ENCODE assay signal across 8 cellular contexts in genomic region chr1:223700942-223701637, GRCh38. TPM values are rescaled to one million over a fixed set of nuclear protein-coding genes. Genes with fewer than 3 reads are reported as not detected.
DNase-seq lines count a peak whose midpoint lies in the region; ATAC-seq and TF ChIP-seq lines count a peak whose summit lies in the region.

No MANE protein-coding gene starts in this region.

- H3K4me3 Mint-ChIP-seq in activated CD4-positive, alpha-beta T cell treated with anti-CD3 and anti-CD28 coated beads, Interleukin-2, amount 10 ng/mL, durations not matched to agents 24 days and 14 days: peak overlapping the region; percentile 67
- no peak overlapping the region for H3K4me3 Mint-ChIP-seq in activated CD4-positive, alpha-beta T cell treated with anti-CD3 and anti-CD28 coated beads, Interleukin-2, amount 10 ng/mL, durations not matched to agents 7 days and 5 days

- DNase-seq in activated CD4-positive, alpha-beta T cell treated with anti-CD3 and anti-CD28 coated beads, Interleukin-2, amount 10 ng/mL, durations not matched to agents 24 days and 14 days: no peak
- DNase-seq in activated CD4-positive, alpha-beta T cell treated with anti-CD3 and anti-CD28 coated beads, Interleukin-2, amount 10 ng/mL, durations not matched to agents 7 days and 5 days: no peak
- DNase-seq in SW 1271 (lab: John Stamatoyannopoulos, UW) (peak; percentile 69 to 82), fibroblast of the aortic adventitia (ENCODE audit: low read depth) (peak; percentile 97), skeletal muscle cell (ENCODE audit: low read depth) (peak; percentile 91), NCI-H2081 (lab: John Stamatoyannopoulos, UW) (no peak)

- CTCF ChIA-PET in activated CD4-positive, alpha-beta T cell treated with anti-CD3 and anti-CD28 coated beads, Interleukin-2, amount 10 ng/mL, durations not matched to agents 7 days and 5 days (lab: Charles Lee): interaction anchor here (0.9 to 5.2 kb wide), 6 partner anchors 15 to 406 kb away, joined by 3 to 43 read pairs (median 3); no protein-coding TSS in a partner anchor

- no peaks in the 10 kb centered on the region for H3K36me3 Mint-ChIP-seq in activated CD4-positive, alpha-beta T cell treated with anti-CD3 and anti-CD28 coated beads, Interleukin-2, amount 10 ng/mL, durations not matched to agents 24 days and 14 days (ENCODE audit: low read depth)
- H3K36me3 Mint-ChIP-seq in activated CD4-positive, alpha-beta T cell treated with anti-CD3 and anti-CD28 coated beads, Interleukin-2, amount 10 ng/mL, durations not matched to agents 7 days and 5 days (ENCODE audit: low read depth): no peaks in the 10 kb centered on the region

- H3K4me3 ChIP-seq in fibroblast of the aortic adventitia (ENCODE audit: low read depth, low read length): peak overlapping the region; percentile 44
- peak overlapping the region; percentile 22 for H3K4me3 ChIP-seq in skeletal muscle cell (ENCODE audit: low read depth, low read length)

- peak overlapping the region; percentile 91 for H3K27ac Mint-ChIP-seq in activated CD4-positive, alpha-beta T cell treated with anti-CD3 and anti-CD28 coated beads, Interleukin-2, amount 10 ng/mL, durations not matched to agents 24 days and 14 days
- H3K27ac Mint-ChIP-seq in activated CD4-positive, alpha-beta T cell treated with anti-CD3 and anti-CD28 coated beads, Interleukin-2, amount 10 ng/mL, durations not matched to agents 7 days and 5 days: no peak overlapping the region

- ATAC-seq in HG03354 (IDR thresholded peaks at IDR 0.05; ENCODE audit: poor library complexity, severe bottlenecking, unreplicated experiment) (no peak), GM18498 (IDR thresholded peaks at IDR 0.05; ENCODE audit: unreplicated experiment) (no peak)

- no peaks in the 10 kb centered on the region for H3K9me3 Mint-ChIP-seq in activated CD4-positive, alpha-beta T cell treated with anti-CD3 and anti-CD28 coated beads, Interleukin-2, amount 10 ng/mL, durations not matched to agents 24 days and 14 days
- no peaks in the 10 kb centered on the region for H3K9me3 Mint-ChIP-seq in activated CD4-positive, alpha-beta T cell treated with anti-CD3 and anti-CD28 coated beads, Interleukin-2, amount 10 ng/mL, durations not matched to agents 7 days and 5 days

- POLR2A ChIA-PET in activated CD4-positive, alpha-beta T cell treated with anti-CD3 and anti-CD28 coated beads, Interleukin-2, amount 10 ng/mL, durations not matched to agents 7 days and 5 days (lab: Charles Lee): no interaction called here

- H3K27me3 Mint-ChIP-seq in activated CD4-positive, alpha-beta T cell treated with anti-CD3 and anti-CD28 coated beads, Interleukin-2, amount 10 ng/mL, durations not matched to agents 24 days and 14 days: peaks cover 6% of the 10 kb centered on the region
- peaks cover 5% of the 10 kb centered on the region for H3K27me3 Mint-ChIP-seq in activated CD4-positive, alpha-beta T cell treated with anti-CD3 and anti-CD28 coated beads, Interleukin-2, amount 10 ng/mL, durations not matched to agents 7 days and 5 days

- TF ChIP-seq CTCF in fibroblast of the aortic adventitia (IDR thresholded peaks at IDR 0.05; ENCODE audit: insufficient read depth, low read length): no peak

- intact Hi-C loops in activated CD4-positive, alpha-beta T cell treated with anti-CD3 and anti-CD28 coated beads, Interleukin-2, amount 10 ng/mL, durations not matched to agents 24 days and 14 days (cut with micrococcal nuclease): loop anchor here (2.0 to 10.0 kb wide), 4 partner anchors 132 to 734 kb away; partner anchors contain the start of genes DEGS1, NVL and WDR26

- peaks cover 51% of the 10 kb centered on the region for H3K4me1 Mint-ChIP-seq in activated CD4-positive, alpha-beta T cell treated with anti-CD3 and anti-CD28 coated beads, Interleukin-2, amount 10 ng/mL, durations not matched to agents 24 days and 14 days
- peaks cover 22% of the 10 kb centered on the region for H3K4me1 Mint-ChIP-seq in activated CD4-positive, alpha-beta T cell treated with anti-CD3 and anti-CD28 coated beads, Interleukin-2, amount 10 ng/mL, durations not matched to agents 7 days and 5 days

RNA-seq across cellular contexts. Expression of gene CAPN2, which starts 11.2 kb away (rescaled TPM):
- 69.6 and 73.1 TPM in 2 replicates for total RNA-seq in activated CD4-positive, alpha-beta T cell treated with anti-CD3 and anti-CD28 coated beads, Interleukin-2, amount 10 ng/mL, durations not matched to agents 24 days and 14 days
- 100 to 1,000 TPM; 206 to 207 TPM for total RNA-seq in activated CD4-positive, alpha-beta T cell treated with anti-CD3 and anti-CD28 coated beads, Interleukin-2, amount 10 ng/mL, durations not matched to agents 7 days and 5 days
- 456 and 481 TPM in 2 replicates for total RNA-seq in fibroblast of the aortic adventitia (ENCODE audit: low replicate concordance)

RNA-seq across cellular contexts. Expression of gene CAPN8, which starts 35.6 kb away (rescaled TPM):
- not detected in 2 replicates for total RNA-seq in activated CD4-positive, alpha-beta T cell treated with anti-CD3 and anti-CD28 coated beads, Interleukin-2, amount 10 ng/mL, durations not matched to agents 24 days and 14 days
- not detected for total RNA-seq in activated CD4-positive, alpha-beta T cell treated with anti-CD3 and anti-CD28 coated beads, Interleukin-2, amount 10 ng/mL, durations not matched to agents 7 days and 5 days
- not detected in 2 replicates for total RNA-seq in fibroblast of the aortic adventitia (ENCODE audit: low replicate concordance)

Comparison
In these comparisons a context has a peak if more than half of its experiments do, and no peak if none do; other contexts are left out.
1. DNase-seq: peak in SW 1271 (2 of 2), fibroblast of the aortic adventitia (single experiment) and skeletal muscle cell (single experiment); none in activated CD4-positive, alpha-beta T cell treated with anti-CD3 and anti-CD28 coated beads, Interleukin-2, amount 10 ng/mL, durations not matched to agents 24 days and 14 days (single experiment), activated CD4-positive, alpha-beta T cell treated with anti-CD3 and anti-CD28 coated beads, Interleukin-2, amount 10 ng/mL, durations not matched to agents 7 days and 5 days (single experiment) and NCI-H2081 (0 of 2).